In the genomic region with DNA sequence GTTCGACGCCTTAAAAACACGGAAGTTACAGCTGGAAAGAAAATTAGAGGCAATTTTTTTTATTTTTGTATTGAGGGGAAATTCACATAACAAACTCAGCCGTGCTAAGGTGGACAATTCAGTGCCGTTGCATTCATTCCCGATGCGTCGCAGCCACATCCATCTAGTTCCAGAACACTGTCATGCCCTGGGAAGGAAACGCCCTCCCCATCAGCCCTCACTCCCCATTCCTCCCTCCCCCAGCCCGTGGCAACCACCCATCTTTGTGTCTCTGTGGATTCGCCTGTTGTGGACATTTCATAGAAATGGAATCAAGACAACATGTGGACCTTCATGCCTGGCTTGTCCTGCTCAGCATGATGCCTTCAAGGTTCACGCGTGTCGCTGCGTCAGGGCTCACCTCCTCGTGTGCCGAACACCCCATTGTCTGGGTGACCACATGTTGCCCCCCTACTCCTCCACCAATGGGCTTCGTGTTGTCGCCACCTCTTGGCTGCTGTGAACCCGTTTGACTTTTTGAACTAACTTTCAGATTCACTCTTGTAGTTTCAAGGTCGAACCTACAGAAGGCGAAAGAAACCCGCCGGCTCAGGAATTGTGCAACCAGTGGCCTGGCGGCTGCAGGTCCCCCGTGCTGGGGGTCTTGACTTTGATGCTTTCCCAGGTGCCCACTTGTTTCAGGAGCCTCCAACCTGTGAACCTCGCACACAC, we compare ENCODE assay signal across 1 cellular context.
TF ChIP-seq lines count a peak whose summit lies in the region.

No MANE protein-coding gene starts in this region.

TF ChIP-seq in IMR-90, 13 proteins besides CTCF, POLR2A, EP300 and RAD21:
- TF ChIP-seq, protein P1, sequence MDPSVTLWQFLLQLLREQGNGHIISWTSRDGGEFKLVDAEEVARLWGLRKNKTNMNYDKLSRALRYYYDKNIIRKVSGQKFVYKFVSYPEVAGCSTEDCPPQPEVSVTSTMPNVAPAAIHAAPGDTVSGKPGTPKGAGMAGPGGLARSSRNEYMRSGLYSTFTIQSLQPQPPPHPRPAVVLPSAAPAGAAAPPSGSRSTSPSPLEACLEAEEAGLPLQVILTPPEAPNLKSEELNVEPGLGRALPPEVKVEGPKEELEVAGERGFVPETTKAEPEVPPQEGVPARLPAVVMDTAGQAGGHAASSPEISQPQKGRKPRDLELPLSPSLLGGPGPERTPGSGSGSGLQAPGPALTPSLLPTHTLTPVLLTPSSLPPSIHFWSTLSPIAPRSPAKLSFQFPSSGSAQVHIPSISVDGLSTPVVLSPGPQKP (IDR thresholded peaks at IDR 0.05; ENCODE audit: borderline replicate concordance, low read depth, low read length): no peak
- TF ChIP-seq, protein P2, sequence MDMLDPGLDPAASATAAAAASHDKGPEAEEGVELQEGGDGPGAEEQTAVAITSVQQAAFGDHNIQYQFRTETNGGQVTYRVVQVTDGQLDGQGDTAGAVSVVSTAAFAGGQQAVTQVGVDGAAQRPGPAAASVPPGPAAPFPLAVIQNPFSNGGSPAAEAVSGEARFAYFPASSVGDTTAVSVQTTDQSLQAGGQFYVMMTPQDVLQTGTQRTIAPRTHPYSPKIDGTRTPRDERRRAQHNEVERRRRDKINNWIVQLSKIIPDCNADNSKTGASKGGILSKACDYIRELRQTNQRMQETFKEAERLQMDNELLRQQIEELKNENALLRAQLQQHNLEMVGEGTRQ (IDR thresholded peaks at IDR 0.05; ENCODE audit: low read depth, low read length): no peak
- TF ChIP-seq MAFK (IDR thresholded peaks at IDR 0.05; ENCODE audit: low read depth, low read length): no peak
- 0 out of 2 replicates have a peak, but pooled peaks have one; percentile 2 for TF ChIP-seq CEBPB (IDR thresholded peaks at IDR 0.05; ENCODE audit: low read depth, low read length)
- TF ChIP-seq CHD1 (IDR thresholded peaks at IDR 0.05; ENCODE audit: low read depth, low read length): no peak
TF ChIP-seq in IMR-90: peak in this region for 1.
